Comparison of ENCODE assay signal across 1 cellular context in genomic region chr4:123555500-123556273, GRCh38.
TF ChIP-seq lines count a peak whose summit lies in the region.

No MANE protein-coding gene starts in this region.

TF ChIP-seq in HepG2, 621 proteins besides CTCF, POLR2A, EP300 and RAD21 (continued from another document and continues in another):
- TF ChIP-seq ZNF605 (CRISPR knock-in tag; IDR thresholded peaks at IDR 0.05) (peak; percentile 54; the same call in 1 of the 2 replicates), GATA4 (IDR thresholded peaks at IDR 0.05; ENCODE audit: borderline replicate concordance, low read depth) (peak; percentile 82; the same call in 1 of the 2 replicates), ZNF124 (CRISPR knock-in tag; IDR thresholded peaks at IDR 0.05) (peak; percentile 92), POGZ (CRISPR knock-in tag; IDR thresholded peaks at IDR 0.05) (peak; percentile 96), SP4 (CRISPR knock-in tag; IDR thresholded peaks at IDR 0.05) (no peak; the same call in 1 of the 2 replicates), RFXANK (CRISPR knock-in tag; IDR thresholded peaks at IDR 0.05) (no peak), HCFC1 (IDR thresholded peaks at IDR 0.05; ENCODE audit: low read depth, low read length) (no peak), THAP7 (CRISPR knock-in tag; IDR thresholded peaks at IDR 0.05) (no peak), IRF1 (CRISPR knock-in tag; IDR thresholded peaks at IDR 0.05; ENCODE audit: low read depth) (no peak), ZNF10 (CRISPR knock-in tag; IDR thresholded peaks at IDR 0.05; ENCODE audit: borderline replicate concordance, low read depth) (no peak), POLR2G (IDR thresholded peaks at IDR 0.05; ENCODE audit: low read depth, low read length) (peak; percentile 67; the same call in 1 of the 2 replicates), REPIN1 (CRISPR knock-in tag; IDR thresholded peaks at IDR 0.05; ENCODE audit: borderline replicate concordance, low read depth) (peak; percentile 87; the same call in 1 of the 2 replicates), TAF1 (CRISPR knock-in tag; IDR thresholded peaks at IDR 0.05) (peak; percentile 54; the same call in 1 of the 2 replicates), ARNT (IDR thresholded peaks at IDR 0.05) (no peak), SNAPC2 (CRISPR knock-in tag; IDR thresholded peaks at IDR 0.05) (no peak; the same call in 1 of the 2 replicates), HNF4G (IDR thresholded peaks at IDR 0.05; ENCODE audit: borderline replicate concordance, low read depth, low read length) (peak; percentile 93), HNF4G (CRISPR knock-in tag; IDR thresholded peaks at IDR 0.05; ENCODE audit: borderline replicate concordance, low read depth) (peak; percentile 87; the same call in 1 of the 2 replicates), ZNF776 (CRISPR knock-in tag; IDR thresholded peaks at IDR 0.05) (no peak), RXRA (CRISPR knock-in tag; IDR thresholded peaks at IDR 0.05) (peak; percentile 88), MIER2 (CRISPR knock-in tag; IDR thresholded peaks at IDR 0.05) (peak; percentile 33; the same call in 1 of the 2 replicates), ZNF552 (CRISPR knock-in tag; IDR thresholded peaks at IDR 0.05; ENCODE audit: borderline replicate concordance) (peak; percentile 36; the same call in 1 of the 2 replicates), KAT7 (CRISPR knock-in tag; IDR thresholded peaks at IDR 0.05; ENCODE audit: borderline replicate concordance) (peak; percentile 62; the same call in 1 of the 2 replicates), CBX5 (CRISPR knock-in tag; IDR thresholded peaks at IDR 0.05; ENCODE audit: borderline replicate concordance) (peak; percentile 93; the same call in 1 of the 2 replicates), PPARG (CRISPR knock-in tag; conservative IDR thresholded peaks at IDR 0.05) (peak; percentile 76), BRF2 (CRISPR knock-in tag; IDR thresholded peaks at IDR 0.05) (no peak), ZSCAN29 (CRISPR knock-in tag; conservative IDR thresholded peaks at IDR 0.05) (peak; percentile 100), POLR2AphosphoS2 (IDR thresholded peaks at IDR 0.05; ENCODE audit: low read depth, low read length) (no peak), MIXL1 (CRISPR knock-in tag; IDR thresholded peaks at IDR 0.05) (peak; percentile 78), TGIF2 (CRISPR knock-in tag; IDR thresholded peaks at IDR 0.05) (no peak), RFX3 (CRISPR knock-in tag; IDR thresholded peaks at IDR 0.05) (peak; percentile 35; the same call in 1 of the 2 replicates), KLF15 (CRISPR knock-in tag; IDR thresholded peaks at IDR 0.05; ENCODE audit: borderline replicate concordance) (peak; percentile 36; the same call in 1 of the 2 replicates), JUNB (CRISPR knock-in tag; IDR thresholded peaks at IDR 0.05; ENCODE audit: borderline replicate concordance) (no peak), DNMT1 (CRISPR knock-in tag; IDR thresholded peaks at IDR 0.05) (no peak), GATAD1 (CRISPR knock-in tag; IDR thresholded peaks at IDR 0.05) (peak; percentile 70; the same call in 1 of the 2 replicates), NCOA1 (CRISPR knock-in tag; IDR thresholded peaks at IDR 0.05) (no peak), KLF13 (CRISPR knock-in tag; IDR thresholded peaks at IDR 0.05) (no peak), KAT2B (IDR thresholded peaks at IDR 0.05; ENCODE audit: borderline replicate concordance, low read depth, low read length) (no peak), KLF6 (CRISPR knock-in tag; IDR thresholded peaks at IDR 0.05) (peak; percentile 87), SOX6 (IDR thresholded peaks at IDR 0.05) (no peak), SOX6 (CRISPR knock-in tag; IDR thresholded peaks at IDR 0.05) (peak; percentile 96), ZC3H4 (CRISPR knock-in tag; IDR thresholded peaks at IDR 0.05; ENCODE audit: borderline replicate concordance) (no peak), HOXA7 (CRISPR knock-in tag; IDR thresholded peaks at IDR 0.05) (no peak), TEF (CRISPR knock-in tag; IDR thresholded peaks at IDR 0.05) (no peak), ZNF562 (CRISPR knock-in tag; IDR thresholded peaks at IDR 0.05; ENCODE audit: borderline replicate concordance) (no peak), ZNF768 (CRISPR knock-in tag; IDR thresholded peaks at IDR 0.05) (no peak), ZEB1 (IDR thresholded peaks at IDR 0.05; ENCODE audit: insufficient replicate concordance, low read depth) (peak; percentile 36), PAF1 (CRISPR knock-in tag; IDR thresholded peaks at IDR 0.05) (no peak), NFIB (CRISPR knock-in tag; IDR thresholded peaks at IDR 0.05; ENCODE audit: borderline replicate concordance) (peak; percentile 65; the same call in 1 of the 2 replicates)
- TF ChIP-seq, protein P1, sequence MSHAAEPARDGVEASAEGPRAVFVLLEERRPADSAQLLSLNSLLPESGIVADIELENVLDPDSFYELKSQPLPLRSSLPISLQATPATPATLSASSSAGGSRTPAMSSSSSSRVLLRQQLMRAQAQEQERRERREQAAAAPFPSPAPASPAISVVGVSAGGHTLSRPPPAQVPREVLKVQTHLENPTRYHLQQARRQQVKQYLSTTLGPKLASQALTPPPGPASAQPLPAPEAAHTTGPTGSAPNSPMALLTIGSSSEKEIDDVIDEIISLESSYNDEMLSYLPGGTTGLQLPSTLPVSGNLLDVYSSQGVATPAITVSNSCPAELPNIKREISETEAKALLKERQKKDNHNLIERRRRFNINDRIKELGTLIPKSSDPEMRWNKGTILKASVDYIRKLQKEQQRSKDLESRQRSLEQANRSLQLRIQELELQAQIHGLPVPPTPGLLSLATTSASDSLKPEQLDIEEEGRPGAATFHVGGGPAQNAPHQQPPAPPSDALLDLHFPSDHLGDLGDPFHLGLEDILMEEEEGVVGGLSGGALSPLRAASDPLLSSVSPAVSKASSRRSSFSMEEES (CRISPR knock-in tag; IDR thresholded peaks at IDR 0.05): peak; percentile 87
- TF ChIP-seq, protein P2, sequence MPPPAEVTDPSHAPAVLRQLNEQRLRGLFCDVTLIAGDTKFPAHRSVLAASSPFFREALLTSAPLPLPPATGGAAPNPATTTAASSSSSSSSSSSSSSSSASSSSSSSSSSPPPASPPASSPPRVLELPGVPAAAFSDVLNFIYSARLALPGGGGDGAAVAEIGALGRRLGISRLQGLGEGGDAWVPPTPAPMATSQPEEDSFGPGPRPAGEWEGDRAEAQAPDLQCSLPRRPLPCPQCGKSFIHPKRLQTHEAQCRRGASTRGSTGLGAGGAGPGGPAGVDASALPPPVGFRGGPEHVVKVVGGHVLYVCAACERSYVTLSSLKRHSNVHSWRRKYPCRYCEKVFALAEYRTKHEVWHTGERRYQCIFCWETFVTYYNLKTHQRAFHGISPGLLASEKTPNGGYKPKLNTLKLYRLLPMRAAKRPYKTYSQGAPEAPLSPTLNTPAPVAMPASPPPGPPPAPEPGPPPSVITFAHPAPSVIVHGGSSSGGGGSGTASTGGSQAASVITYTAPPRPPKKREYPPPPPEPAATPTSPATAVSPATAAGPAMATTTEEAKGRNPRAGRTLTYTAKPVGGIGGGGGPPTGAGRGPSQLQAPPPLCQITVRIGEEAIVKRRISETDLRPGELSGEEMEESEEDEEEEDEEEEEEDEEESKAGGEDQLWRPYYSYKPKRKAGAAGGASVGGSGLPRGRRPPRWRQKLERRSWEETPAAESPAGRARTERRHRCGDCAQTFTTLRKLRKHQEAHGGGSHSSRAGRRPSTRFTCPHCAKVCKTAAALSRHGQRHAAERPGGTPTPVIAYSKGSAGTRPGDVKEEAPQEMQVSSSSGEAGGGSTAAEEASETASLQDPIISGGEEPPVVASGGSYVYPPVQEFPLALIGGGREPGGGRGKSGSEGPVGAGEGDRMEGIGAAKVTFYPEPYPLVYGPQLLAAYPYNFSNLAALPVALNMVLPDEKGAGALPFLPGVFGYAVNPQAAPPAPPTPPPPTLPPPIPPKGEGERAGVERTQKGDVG (CRISPR knock-in tag; IDR thresholded peaks at IDR 0.05; ENCODE audit: borderline replicate concordance): peak; percentile 68; the same call in 1 of the 2 replicates
- TF ChIP-seq, protein P3, sequence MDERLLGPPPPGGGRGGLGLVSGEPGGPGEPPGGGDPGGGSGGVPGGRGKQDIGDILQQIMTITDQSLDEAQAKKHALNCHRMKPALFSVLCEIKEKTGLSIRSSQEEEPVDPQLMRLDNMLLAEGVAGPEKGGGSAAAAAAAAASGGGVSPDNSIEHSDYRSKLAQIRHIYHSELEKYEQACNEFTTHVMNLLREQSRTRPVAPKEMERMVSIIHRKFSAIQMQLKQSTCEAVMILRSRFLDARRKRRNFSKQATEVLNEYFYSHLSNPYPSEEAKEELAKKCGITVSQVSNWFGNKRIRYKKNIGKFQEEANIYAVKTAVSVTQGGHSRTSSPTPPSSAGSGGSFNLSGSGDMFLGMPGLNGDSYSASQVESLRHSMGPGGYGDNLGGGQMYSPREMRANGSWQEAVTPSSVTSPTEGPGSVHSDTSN (CRISPR knock-in tag; IDR thresholded peaks at IDR 0.05): no peak
- TF ChIP-seq, protein P4, sequence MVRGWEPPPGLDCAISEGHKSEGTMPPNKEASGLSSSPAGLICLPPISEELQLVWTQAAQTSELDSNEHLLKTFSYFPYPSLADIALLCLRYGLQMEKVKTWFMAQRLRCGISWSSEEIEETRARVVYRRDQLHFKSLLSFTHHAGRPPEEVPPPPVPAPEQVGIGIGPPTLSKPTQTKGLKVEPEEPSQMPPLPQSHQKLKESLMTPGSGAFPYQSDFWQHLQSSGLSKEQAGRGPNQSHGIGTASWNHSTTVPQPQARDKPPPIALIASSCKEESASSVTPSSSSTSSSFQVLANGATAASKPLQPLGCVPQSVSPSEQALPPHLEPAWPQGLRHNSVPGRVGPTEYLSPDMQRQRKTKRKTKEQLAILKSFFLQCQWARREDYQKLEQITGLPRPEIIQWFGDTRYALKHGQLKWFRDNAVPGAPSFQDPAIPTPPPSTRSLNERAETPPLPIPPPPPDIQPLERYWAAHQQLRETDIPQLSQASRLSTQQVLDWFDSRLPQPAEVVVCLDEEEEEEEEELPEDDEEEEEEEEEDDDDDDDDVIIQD (CRISPR knock-in tag; IDR thresholded peaks at IDR 0.05; ENCODE audit: low read depth): peak; percentile 89
- TF ChIP-seq, protein P5, sequence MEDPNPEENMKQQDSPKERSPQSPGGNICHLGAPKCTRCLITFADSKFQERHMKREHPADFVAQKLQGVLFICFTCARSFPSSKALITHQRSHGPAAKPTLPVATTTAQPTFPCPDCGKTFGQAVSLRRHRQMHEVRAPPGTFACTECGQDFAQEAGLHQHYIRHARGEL (CRISPR knock-in tag; IDR thresholded peaks at IDR 0.05): no peak
- TF ChIP-seq, protein P6, sequence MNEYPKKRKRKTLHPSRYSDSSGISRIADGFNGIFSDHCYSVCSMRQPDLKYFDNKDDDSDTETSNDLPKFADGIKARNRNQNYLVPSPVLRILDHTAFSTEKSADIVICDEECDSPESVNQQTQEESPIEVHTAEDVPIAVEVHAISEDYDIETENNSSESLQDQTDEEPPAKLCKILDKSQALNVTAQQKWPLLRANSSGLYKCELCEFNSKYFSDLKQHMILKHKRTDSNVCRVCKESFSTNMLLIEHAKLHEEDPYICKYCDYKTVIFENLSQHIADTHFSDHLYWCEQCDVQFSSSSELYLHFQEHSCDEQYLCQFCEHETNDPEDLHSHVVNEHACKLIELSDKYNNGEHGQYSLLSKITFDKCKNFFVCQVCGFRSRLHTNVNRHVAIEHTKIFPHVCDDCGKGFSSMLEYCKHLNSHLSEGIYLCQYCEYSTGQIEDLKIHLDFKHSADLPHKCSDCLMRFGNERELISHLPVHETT (CRISPR knock-in tag; conservative IDR thresholded peaks at IDR 0.05): 0 out of 2 replicates have a peak, but pooled peaks have one; percentile 35
- TF ChIP-seq, protein P7, sequence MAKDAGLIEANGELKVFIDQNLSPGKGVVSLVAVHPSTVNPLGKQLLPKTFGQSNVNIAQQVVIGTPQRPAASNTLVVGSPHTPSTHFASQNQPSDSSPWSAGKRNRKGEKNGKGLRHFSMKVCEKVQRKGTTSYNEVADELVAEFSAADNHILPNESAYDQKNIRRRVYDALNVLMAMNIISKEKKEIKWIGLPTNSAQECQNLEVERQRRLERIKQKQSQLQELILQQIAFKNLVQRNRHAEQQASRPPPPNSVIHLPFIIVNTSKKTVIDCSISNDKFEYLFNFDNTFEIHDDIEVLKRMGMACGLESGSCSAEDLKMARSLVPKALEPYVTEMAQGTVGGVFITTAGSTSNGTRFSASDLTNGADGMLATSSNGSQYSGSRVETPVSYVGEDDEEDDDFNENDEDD (CRISPR knock-in tag; IDR thresholded peaks at IDR 0.05; ENCODE audit: borderline replicate concordance): no peak
- TF ChIP-seq, protein P8, sequence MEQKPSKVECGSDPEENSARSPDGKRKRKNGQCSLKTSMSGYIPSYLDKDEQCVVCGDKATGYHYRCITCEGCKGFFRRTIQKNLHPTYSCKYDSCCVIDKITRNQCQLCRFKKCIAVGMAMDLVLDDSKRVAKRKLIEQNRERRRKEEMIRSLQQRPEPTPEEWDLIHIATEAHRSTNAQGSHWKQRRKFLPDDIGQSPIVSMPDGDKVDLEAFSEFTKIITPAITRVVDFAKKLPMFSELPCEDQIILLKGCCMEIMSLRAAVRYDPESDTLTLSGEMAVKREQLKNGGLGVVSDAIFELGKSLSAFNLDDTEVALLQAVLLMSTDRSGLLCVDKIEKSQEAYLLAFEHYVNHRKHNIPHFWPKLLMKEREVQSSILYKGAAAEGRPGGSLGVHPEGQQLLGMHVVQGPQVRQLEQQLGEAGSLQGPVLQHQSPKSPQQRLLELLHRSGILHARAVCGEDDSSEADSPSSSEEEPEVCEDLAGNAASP (CRISPR knock-in tag; IDR thresholded peaks at IDR 0.05; ENCODE audit: borderline replicate concordance): peak; percentile 92
